1 cellular context compared by ENCODE assay signal in genomic region chr17:82325286-82326180, GRCh38.
TF ChIP-seq lines count a peak whose summit lies in the region.

No MANE protein-coding gene starts in this region.

TF ChIP-seq in HepG2, 621 proteins besides CTCF, POLR2A, EP300 and RAD21 (continued from another document and continues in another):
- peak; percentile 46; the same call in 1 of the 2 replicates for TF ChIP-seq E2F1 (CRISPR knock-in tag; IDR thresholded peaks at IDR 0.05)
- peak; percentile 83 for TF ChIP-seq HDAC2 (CRISPR knock-in tag; IDR thresholded peaks at IDR 0.05)
- peak; percentile 90 for TF ChIP-seq ZNF609 (CRISPR knock-in tag; IDR thresholded peaks at IDR 0.05; ENCODE audit: borderline replicate concordance)
- peak; percentile 95 for TF ChIP-seq ARNTL (CRISPR knock-in tag; IDR thresholded peaks at IDR 0.05)
- no peak for TF ChIP-seq ZNF549 (CRISPR knock-in tag; IDR thresholded peaks at IDR 0.05)
- TF ChIP-seq NFE2L2 (IDR thresholded peaks at IDR 0.05; ENCODE audit: low read length): no peak
- TF ChIP-seq ZFP36L1 (CRISPR knock-in tag; IDR thresholded peaks at IDR 0.05): peak; percentile 83; the same call in 1 of the 2 replicates
- peak; percentile 69; the same call in 1 of the 2 replicates for TF ChIP-seq ZBTB33 (CRISPR knock-in tag; IDR thresholded peaks at IDR 0.05)
- TF ChIP-seq RBM39 (IDR thresholded peaks at IDR 0.05; ENCODE audit: low read depth, low read length, poor library complexity, severe bottlenecking): no peak
- TF ChIP-seq MAFG (CRISPR knock-in tag; IDR thresholded peaks at IDR 0.05): peak; percentile 46; the same call in 1 of the 2 replicates
- peak; percentile 44; the same call in 1 of the 2 replicates for TF ChIP-seq MXD4 (CRISPR knock-in tag; IDR thresholded peaks at IDR 0.05)
- TF ChIP-seq TGIF2 (CRISPR knock-in tag; IDR thresholded peaks at IDR 0.05): peak; percentile 73; the same call in 1 of the 2 replicates
- peak; percentile 58; the same call in 1 of the 2 replicates for TF ChIP-seq ZBTB43 (CRISPR knock-in tag; conservative IDR thresholded peaks at IDR 0.05)
- TF ChIP-seq ZKSCAN8 (CRISPR knock-in tag; IDR thresholded peaks at IDR 0.05; ENCODE audit: borderline replicate concordance): peak; percentile 58; the same call in 1 of the 2 replicates
- 0 out of 2 replicates have a peak, but pooled peaks have one; percentile 84 for TF ChIP-seq ZFP37 (CRISPR knock-in tag; IDR thresholded peaks at IDR 0.05; ENCODE audit: borderline replicate concordance)
- no peak for TF ChIP-seq RNF2 (conservative IDR thresholded peaks at IDR 0.05; ENCODE audit: low read depth)
- TF ChIP-seq NCOR1 (IDR thresholded peaks at IDR 0.05; ENCODE audit: borderline replicate concordance, low read length): peak; percentile 64; the same call in 1 of the 2 replicates
- peak; percentile 93 for TF ChIP-seq ZBTB7B (CRISPR knock-in tag; IDR thresholded peaks at IDR 0.05)
- peak; percentile 64; the same call in 1 of the 2 replicates for TF ChIP-seq JUN (CRISPR knock-in tag; IDR thresholded peaks at IDR 0.05)
- no peak for TF ChIP-seq MLX (CRISPR knock-in tag; IDR thresholded peaks at IDR 0.05)
- no peak for TF ChIP-seq HNF1A (IDR thresholded peaks at IDR 0.05; ENCODE audit: low read depth)
- peak; percentile 82 for TF ChIP-seq HNF1A (CRISPR knock-in tag; IDR thresholded peaks at IDR 0.05; ENCODE audit: borderline replicate concordance)
- peak; percentile 39; the same call in 1 of the 2 replicates for TF ChIP-seq ZNF709 (CRISPR knock-in tag; IDR thresholded peaks at IDR 0.05)
- TF ChIP-seq TFE3 (CRISPR knock-in tag; IDR thresholded peaks at IDR 0.05): peak; percentile 69; the same call in 1 of the 2 replicates
- TF ChIP-seq ARID3A (IDR thresholded peaks at IDR 0.05; ENCODE audit: low read depth, low read length): no peak
- peak; percentile 73; the same call in 1 of the 2 replicates for TF ChIP-seq ZNF124 (CRISPR knock-in tag; IDR thresholded peaks at IDR 0.05)
- peak; percentile 41; the same call in 1 of the 2 replicates for TF ChIP-seq HMG20A (CRISPR knock-in tag; IDR thresholded peaks at IDR 0.05; ENCODE audit: borderline replicate concordance)
- peak; percentile 97 for TF ChIP-seq HDAC1 (CRISPR knock-in tag; IDR thresholded peaks at IDR 0.05)
- peak; percentile 48; the same call in 1 of the 2 replicates for TF ChIP-seq ZNF263 (CRISPR knock-in tag; IDR thresholded peaks at IDR 0.05)
- no peak for TF ChIP-seq AFF4 (CRISPR knock-in tag; IDR thresholded peaks at IDR 0.05)
- TF ChIP-seq ZNF589 (CRISPR knock-in tag; conservative IDR thresholded peaks at IDR 0.05): peak; percentile 90; the same call in 1 of the 2 replicates
- TF ChIP-seq GFI1 (CRISPR knock-in tag; IDR thresholded peaks at IDR 0.05; ENCODE audit: borderline replicate concordance): peak; percentile 45; the same call in 1 of the 2 replicates
